ENCODE assay signal across 8 cellular contexts in genomic region chr6:107712523-107713213, GRCh38.
DNase-seq lines count a peak whose midpoint lies in the region; ATAC-seq, FAIRE-seq and TF ChIP-seq lines count a peak whose summit lies in the region.

No MANE protein-coding gene starts in this region.

- CTCF ChIA-PET in activated CD8-positive, alpha-beta T cell treated with anti-CD3 and anti-CD28 coated beads, Interleukin-2, amount 10 ng/mL, durations not matched to agents 7 days and 5 days (lab: Charles Lee): interaction anchor here (0.6 to 3.1 kb wide), 17 partner anchors 8 to 156 kb away, joined by 3 to 31 read pairs (median 3); no protein-coding TSS in a partner anchor
- CTCF ChIA-PET in HEK293T (lab: Yijun Ruan, JAX): no interaction called here

- H3K27ac ChIP-seq in kidney (ENCODE audit: low read depth in 2 of 2, low read length in 2 of 2): no peak overlapping the region

- H3K9me3 ChIP-seq in kidney (ENCODE audit: control insufficient read depth in 1 of 2, low read length in 2 of 2): no peaks in the 10 kb centered on the region

- peak overlapping the region; percentile 15 to 39 for H3K4me3 ChIP-seq in kidney (ENCODE audit: low read length in 2 of 2)

- POLR2A ChIA-PET in activated CD8-positive, alpha-beta T cell treated with anti-CD3 and anti-CD28 coated beads, Interleukin-2, amount 10 ng/mL, durations not matched to agents 7 days and 5 days (lab: Charles Lee): interaction anchor here (1.2 to 1.6 kb wide), 4 partner anchors 29 to 135 kb away, joined by 3 to 5 read pairs (median 4); partner anchors contain the start of gene SCML4
- POLR2A ChIA-PET in HEK293T (lab: Yijun Ruan, JAX): no interaction called here

- peaks cover 29% of the 10 kb centered on the region for H3K36me3 Mint-ChIP-seq in activated CD8-positive, alpha-beta T cell treated with anti-CD3 and anti-CD28 coated beads, Interleukin-2, amount 10 ng/mL, durations not matched to agents 7 days and 5 days (ENCODE audit: low read depth)

- intact Hi-C loops in kidney (cut with DNase I): no loop called here

- H3K4me1 ChIP-seq in kidney (ENCODE audit: control insufficient read depth in 1 of 2, insufficient read depth in 1 of 2, low read depth in 1 of 2, low read length in 2 of 2): peaks cover 0 to 6% of the 10 kb centered on the region in 2 donors

- DNase-seq in A172 (ENCODE audit: low spot score): peak; percentile 4
- peak; percentile 9 for DNase-seq in HCEC 1CT
- DNase-seq in activated CD8-positive, alpha-beta T cell treated with anti-CD3 and anti-CD28 coated beads, Interleukin-2, amount 10 ng/mL, durations not matched to agents 7 days and 5 days: no peak
- no peak for DNase-seq in kidney
- no peak for DNase-seq in HEK293T (ENCODE audit: extremely low spot score)
- no peak for DNase-seq in SKM-1 (lab: John Stamatoyannopoulos, UW; ENCODE audit: unreplicated experiment)
- DNase-seq in epidermal melanocyte (ENCODE audit: insufficient read length, low spot score): no peak
- DNase-seq in dedifferentiated amniotic fluid mesenchymal stem cell (ENCODE audit: extremely low spot score): no peak

- no peaks in the 10 kb centered on the region for H3K36me3 ChIP-seq in kidney (ENCODE audit: control insufficient read depth in 1 of 2, insufficient read depth in 2 of 2, low read length in 2 of 2)

- ATAC-seq in activated CD8-positive, alpha-beta T cell treated with anti-CD3 and anti-CD28 coated beads, Interleukin-2, amount 10 ng/mL, durations not matched to agents 7 days and 5 days: peak; percentile 17

- TF ChIP-seq CTCF in kidney (IDR thresholded peaks at IDR 0.05; ENCODE audit: borderline replicate concordance, extremely low read depth, insufficient read depth): no peak

- no peaks in the 10 kb centered on the region for H3K27me3 Mint-ChIP-seq in activated CD8-positive, alpha-beta T cell treated with anti-CD3 and anti-CD28 coated beads, Interleukin-2, amount 10 ng/mL, durations not matched to agents 7 days and 5 days (ENCODE audit: low read depth)

- H3K27ac Mint-ChIP-seq in activated CD8-positive, alpha-beta T cell treated with anti-CD3 and anti-CD28 coated beads, Interleukin-2, amount 10 ng/mL, durations not matched to agents 7 days and 5 days: peak overlapping the region; percentile 84

- no peaks in the 10 kb centered on the region for H3K9me3 Mint-ChIP-seq in activated CD8-positive, alpha-beta T cell treated with anti-CD3 and anti-CD28 coated beads, Interleukin-2, amount 10 ng/mL, durations not matched to agents 7 days and 5 days (ENCODE audit: insufficient read depth)

- H3K4me3 Mint-ChIP-seq in activated CD8-positive, alpha-beta T cell treated with anti-CD3 and anti-CD28 coated beads, Interleukin-2, amount 10 ng/mL, durations not matched to agents 7 days and 5 days: peak overlapping the region; percentile 49

- peaks cover 65% of the 10 kb centered on the region for H3K4me1 Mint-ChIP-seq in activated CD8-positive, alpha-beta T cell treated with anti-CD3 and anti-CD28 coated beads, Interleukin-2, amount 10 ng/mL, durations not matched to agents 7 days and 5 days (ENCODE audit: low read depth)

- FAIRE-seq in kidney (lab: Jason Lieb, UNC): no peak

- no peak overlapping the region for H3K9ac ChIP-seq in kidney (ENCODE audit: low read length in 2 of 2)

TF ChIP-seq in HEK293T, 16 proteins besides CTCF, POLR2A, EP300 and RAD21:
- TF ChIP-seq ELF4 (IDR thresholded peaks at IDR 0.05): no peak
- no peak for TF ChIP-seq PKNOX1 (IDR thresholded peaks at IDR 0.05)
- TF ChIP-seq HDGF (IDR thresholded peaks at IDR 0.05; ENCODE audit: borderline replicate concordance): no peak
- TF ChIP-seq SUZ12 (IDR thresholded peaks at IDR 0.05): no peak
- no peak for TF ChIP-seq CTBP1 (IDR thresholded peaks at IDR 0.05; ENCODE audit: borderline replicate concordance)
- no peak for TF ChIP-seq FOXK2 (IDR thresholded peaks at IDR 0.05)

Comparison
In these comparisons a context has a peak if more than half of its experiments do, and no peak if none do; other contexts are left out.
1. DNase-seq: peak in A172 (single experiment) and HCEC 1CT (single experiment); none in activated CD8-positive, alpha-beta T cell treated with anti-CD3 and anti-CD28 coated beads, Interleukin-2, amount 10 ng/mL, durations not matched to agents 7 days and 5 days (single experiment), kidney (single experiment), HEK293T (single experiment), SKM-1 (single experiment), epidermal melanocyte (single experiment) and dedifferentiated amniotic fluid mesenchymal stem cell (single experiment).